ENCODE assay signal across 8 cellular contexts in genomic region chr2:63692002-63692606, GRCh38.
DNase-seq lines count a peak whose midpoint lies in the region; ATAC-seq, FAIRE-seq and TF ChIP-seq lines count a peak whose summit lies in the region.

No MANE protein-coding gene starts in this region.

- H3K9ac ChIP-seq in parathyroid adenoma = no peak overlapping the region

- in situ Hi-C loops in SK-MEL-5 (cut with HindIII; ENCODE audit: low pct_unique_long_range_greater_than_20kb, low sequenced_read_pairs) = no loop called here

- H3K27ac ChIP-seq in parathyroid adenoma = no peak overlapping the region

- no peaks in the 10 kb centered on the region for H3K79me2 ChIP-seq in parathyroid adenoma

- H3K9me3 ChIP-seq in parathyroid adenoma (ENCODE audit: control insufficient read depth, low read length) = no peaks in the 10 kb centered on the region

- H3K36me3 ChIP-seq in parathyroid adenoma (ENCODE audit: control insufficient read depth, insufficient read depth, low read length) = no peaks in the 10 kb centered on the region

- FAIRE-seq in HTR-8/SVneo (lab: Jason Lieb, UNC) = no peak

- no peak for ATAC-seq in GM19395 (IDR thresholded peaks at IDR 0.05; ENCODE audit: unreplicated experiment)
- no peak for ATAC-seq in GM21526 (IDR thresholded peaks at IDR 0.05; ENCODE audit: low FRiP score, unreplicated experiment)

- H3K27me3 ChIP-seq in parathyroid adenoma (ENCODE audit: control insufficient read depth, insufficient read depth, low read length) = no peaks in the 10 kb centered on the region

- H2AFZ ChIP-seq in parathyroid adenoma = no peak overlapping the region

- no peak overlapping the region for H3K4me2 ChIP-seq in parathyroid adenoma (ENCODE audit: low read length)

- DNase-seq in NCI-H1436 (lab: John Stamatoyannopoulos, UW) = peak; percentile 15
- DNase-seq in NCI-H1436 treated with DMSO at 0.1 percent for 48 hours (lab: John Stamatoyannopoulos, UW) = no peak
- peak; percentile 44 for DNase-seq in HTR-8/SVneo (ENCODE audit: insufficient read length, low spot score)
- peak; percentile 69 for DNase-seq in SK-MEL-5 (ENCODE audit: low read depth, low spot score)
- DNase-seq in fibroblast of peridontal ligament (ENCODE audit: extremely low read depth) = peak; percentile 89

- H3K4me3 ChIP-seq in parathyroid adenoma (ENCODE audit: low read depth, low read length) = no peak overlapping the region

- peak; percentile 65 for TF ChIP-seq CTCF in parathyroid adenoma (IDR thresholded peaks at IDR 0.05)

- no peaks in the 10 kb centered on the region for H3K4me1 ChIP-seq in parathyroid adenoma
